8 cellular contexts compared by ENCODE assay signal in genomic region chr12:110613771-110614684, GRCh38. TPM values are rescaled to one million over a fixed set of nuclear protein-coding genes. Genes with fewer than 3 reads are reported as not detected.
DNase-seq lines count a peak whose midpoint lies in the region; ATAC-seq, FAIRE-seq and TF ChIP-seq lines count a peak whose summit lies in the region.

TSS of gene TCTN1 (plus strand) at chr12:110614129. CDS start at chr12:110614183, 54 bp downstream.

- CTCF ChIA-PET in endothelial cell of umbilical vein (lab: Charles Lee): interaction anchor here (0.6 to 2.0 kb wide), 12 partner anchors 10 to 274 kb away, joined by 3 to 12 read pairs (median 4); partner anchors contain the start of genes ARPC3, CCDC63, GPN3 and RAD9B

- H3K36me3 ChIP-seq in OCI-LY3 (replicated peaks; ENCODE audit: low read depth, low read length): peaks cover 6% of the 10 kb centered on the region
- H3K36me3 ChIP-seq in endothelial cell of umbilical vein (ENCODE audit: control insufficient read depth in 2 of 2, extremely low read depth in 1 of 2, insufficient read depth in 2 of 2, low read length in 2 of 2): no peaks in the 10 kb centered on the region

- H3K9me3 ChIP-seq in OCI-LY3 (ENCODE audit: insufficient read depth, low read length) (no peaks in the 10 kb centered on the region), endothelial cell of umbilical vein (replicated peaks; ENCODE audit: control insufficient read depth, insufficient read depth, low read length) (no peaks in the 10 kb centered on the region)

- H3K79me2 ChIP-seq in OCI-LY3 (ENCODE audit: low read length) (no peaks in the 10 kb centered on the region), endothelial cell of umbilical vein (ENCODE audit: control insufficient read depth, insufficient read depth, low read length) (no peaks in the 10 kb centered on the region)

- dilution Hi-C loops in endothelial cell of umbilical vein (cut with MboI; ENCODE audit: extremely low pct_ligation_motif_present, low sequenced_read_pairs): no loop called here

- DNase-seq in DMS 273 (lab: John Stamatoyannopoulos, UW; ENCODE audit: unreplicated experiment): peak; percentile 94
- peak; percentile 92 for DNase-seq in HuH-7.5 (ENCODE audit: low spot score)
- peak; percentile 96 for DNase-seq in activated T-cell treated with anti-CD3 and anti-CD28 coated beads for 24 hours (ENCODE audit: low read depth)
- peak; percentile 96 for DNase-seq in endothelial cell of umbilical vein (ENCODE audit: low read depth, low spot score)
- DNase-seq in midbrain (lab: John Stamatoyannopoulos, UW): peak; percentile 97
- peak; percentile 97 to 99 for DNase-seq in stimulated activated CD8-positive, alpha-beta memory T cell treated with anti-CD3 and anti-CD28 coated beads, Interleukin-15, amount 100 ng/mL, for 48 hours (ENCODE audit: low read depth in 2 of 2)

- peak within 1 kb of the TSS; percentile 2; the same call in 1 of the 2 replicates for H3K27ac ChIP-seq in OCI-LY3 (ENCODE audit: low read length)
- H3K27ac ChIP-seq in endothelial cell of umbilical vein (ENCODE audit: insufficient read depth, low read depth, low read length): no peak within 1 kb of the TSS

- peak; percentile 96 for FAIRE-seq in endothelial cell of umbilical vein (lab: Jason Lieb, UNC)

- TF ChIP-seq POLR2A in endothelial cell of umbilical vein (IDR thresholded peaks at IDR 0.05; ENCODE audit: low read depth, low read length): peak; percentile 72

- H3K4me2 ChIP-seq in OCI-LY3 (ENCODE audit: low read length) (peak within 1 kb of the TSS; percentile 68), endothelial cell of umbilical vein (ENCODE audit: insufficient read depth, low read length) (peak within 1 kb of the TSS; percentile 50)

- H3K4me1 ChIP-seq in OCI-LY3 (ENCODE audit: low read length) (peaks cover 22% of the 10 kb centered on the region), endothelial cell of umbilical vein (ENCODE audit: control insufficient read depth, extremely low read depth, insufficient read depth, low read length) (peaks cover 4% of the 10 kb centered on the region)

- H3K27me3 ChIP-seq in OCI-LY3 (ENCODE audit: low read depth, low read length): no peaks in the 10 kb centered on the region
- H3K27me3 ChIP-seq in endothelial cell of umbilical vein (ENCODE audit: control insufficient read depth in 2 of 2, insufficient read depth in 2 of 2, low read length in 2 of 2): no peaks in the 10 kb centered on the region

- BruUV-seq in endothelial cell of umbilical vein (replicated peaks; lab: Mats Ljungman, UMichigan): TSS peak; percentile 60

- peak within 1 kb of the TSS; percentile 62 for H2AFZ ChIP-seq in OCI-LY3 (ENCODE audit: low read depth, low read length)
- peak within 1 kb of the TSS; percentile 82 for H2AFZ ChIP-seq in endothelial cell of umbilical vein (ENCODE audit: low read depth, low read length)

- TF ChIP-seq CTCF in OCI-LY3 (IDR thresholded peaks at IDR 0.05; ENCODE audit: low read depth, low read length): no peak
- TF ChIP-seq CTCF in endothelial cell of umbilical vein (IDR thresholded peaks at IDR 0.05; ENCODE audit: extremely low read depth in 1 of 2, insufficient read depth in 1 of 2, low read depth in 1 of 2, low read length in 2 of 2): no peak

- peak; percentile 80 for ATAC-seq in GM21526 (IDR thresholded peaks at IDR 0.05; ENCODE audit: low FRiP score, unreplicated experiment)

- POLR2A ChIA-PET in endothelial cell of umbilical vein (lab: Charles Lee): no interaction called here

- H3K9ac ChIP-seq in OCI-LY3 (ENCODE audit: low read length) (peak within 1 kb of the TSS; percentile 71), endothelial cell of umbilical vein (replicated peaks; ENCODE audit: extremely low read depth, insufficient read depth, low read length) (peak within 1 kb of the TSS; percentile 71)

- no peaks in the 10 kb centered on the region for H4K20me1 ChIP-seq in OCI-LY3 (ENCODE audit: insufficient read depth, low read length)
- no peaks in the 10 kb centered on the region for H4K20me1 ChIP-seq in endothelial cell of umbilical vein (replicated peaks; ENCODE audit: control insufficient read depth, extremely low read depth, insufficient read depth, low read length)

- H3K9me1 ChIP-seq in endothelial cell of umbilical vein (replicated peaks; ENCODE audit: control insufficient read depth, extremely low read depth, insufficient read depth, low read length): no peaks in the 10 kb centered on the region

- intact Hi-C loops in endothelial cell of umbilical vein (cut with micrococcal nuclease): loop anchor here (1.0 kb wide), 1 partner anchor 84 kb away; no protein-coding TSS in a partner anchor

- peak within 1 kb of the TSS; percentile 84 for H3K4me3 ChIP-seq in OCI-LY3 (ENCODE audit: low read length)
- H3K4me3 ChIP-seq in endothelial cell of umbilical vein (replicated peaks in 1 of 3; ENCODE audit: insufficient read depth in 1 of 3, low read depth in 1 of 3, low read length in 3 of 3): peak within 1 kb of the TSS; percentile 23 to 59 (median 51)

TF ChIP-seq in endothelial cell of umbilical vein, 7 proteins besides CTCF, POLR2A, EP300 and RAD21:
- TF ChIP-seq MAX (IDR thresholded peaks at IDR 0.05; ENCODE audit: insufficient read depth, insufficient read length) (peak; percentile 41), JUN (IDR thresholded peaks at IDR 0.05; ENCODE audit: borderline replicate concordance, insufficient read depth, insufficient read length, low read depth) (no peak), POLR2AphosphoS5 (IDR thresholded peaks at IDR 0.05; ENCODE audit: insufficient read depth, low read depth, low read length) (peak; percentile 74)
TF ChIP-seq in endothelial cell of umbilical vein: peak in this region for 2.

RNA-seq across cellular contexts. Expression of gene TCTN1, which starts in this region (rescaled TPM):
- 20.1 and 21.1 TPM in 2 replicates for total RNA-seq in endothelial cell of umbilical vein
- polyA plus RNA-seq in endothelial cell of umbilical vein: 23.3 and 31.4 TPM in 2 replicates
- polyA plus RNA-seq in endothelial cell of umbilical vein (2011; cell fraction: cytosol; rRNA removed): 14.4 and 16.1 TPM in 2 replicates
- polyA plus RNA-seq in endothelial cell of umbilical vein (2011; cell fraction: nucleus; rRNA removed): 47.1 and 52.0 TPM in 2 replicates
- 18.2 and 19.8 TPM in 2 replicates for polyA plus RNA-seq in endothelial cell of umbilical vein (2012)
- 18.0 and 22.5 TPM in 2 replicates for polyA minus RNA-seq in endothelial cell of umbilical vein
- polyA minus RNA-seq in endothelial cell of umbilical vein (2011; cell fraction: cytosol; rRNA and poly(A)+ RNA removed): 8.7 TPM
- 26.1 and 28.0 TPM in 2 replicates for polyA minus RNA-seq in endothelial cell of umbilical vein (2011; cell fraction: nucleus; rRNA and poly(A)+ RNA removed)
